In the genomic region with DNA sequence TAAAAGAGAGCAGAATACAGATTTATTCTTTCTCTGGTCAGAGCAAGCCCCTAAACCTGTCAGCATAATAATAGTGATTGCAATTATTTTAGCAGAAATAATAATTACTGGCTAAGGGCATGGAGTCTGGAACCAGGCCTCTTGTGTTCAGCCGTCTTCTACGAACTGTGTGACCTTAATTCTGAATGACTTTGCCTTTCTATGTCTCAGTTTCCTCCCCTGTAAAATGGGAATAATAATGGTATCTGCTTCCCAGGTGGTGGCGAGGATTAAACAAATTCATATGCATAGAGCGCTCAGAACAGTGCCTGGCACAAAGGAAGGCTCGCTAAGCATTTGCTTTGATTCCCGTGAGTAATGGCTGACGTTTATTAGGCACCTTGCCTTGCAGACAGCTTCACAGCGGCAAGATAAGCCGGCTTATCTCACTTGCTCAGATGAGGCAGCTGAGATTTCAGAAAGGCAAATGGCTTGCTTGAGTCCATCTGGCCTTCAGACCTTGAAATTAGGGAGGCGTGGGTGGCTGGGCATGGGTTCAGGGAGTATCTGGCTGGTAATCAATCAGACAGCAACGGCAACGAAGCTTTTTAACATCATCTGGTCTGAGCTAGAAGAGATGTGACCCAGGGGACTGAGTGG, we compare ENCODE assay signal across 15 cellular contexts. TPM values are rescaled to one million over a fixed set of nuclear protein-coding genes. Genes with fewer than 3 reads are reported as not detected.
DNase-seq lines count a peak whose midpoint lies in the region; ATAC-seq and TF ChIP-seq lines count a peak whose summit lies in the region.
"Had no signal": no experiment of that assay in that cellular context is flagged by ENCODE, and none has a peak within 500 bp of the region (broad histone marks: within the 10 kb centered on the region; RNA-seq: fewer than 3 reads in every experiment).

No MANE protein-coding gene starts in this region.

- CTCF ChIA-PET in HEK293T (lab: Yijun Ruan, JAX): interaction anchor here (0.7 to 1.9 kb wide), 2 partner anchors 36 to 418 kb away, joined by 3 to 5 read pairs; no protein-coding TSS in a partner anchor
- CTCF ChIA-PET in T-cell (lab: Charles Lee): interaction anchor here in 1 of 2 donors (1.2 kb wide), 1 partner anchor 97 kb away, joined by 3 read pairs; no protein-coding TSS in a partner anchor

- POLR2A ChIA-PET in HEK293T (lab: Yijun Ruan, JAX) (no interaction called here), T-cell (lab: Charles Lee) (no interaction called here)

- no peak overlapping the region for H3K4me2 ChIP-seq in parathyroid adenoma (ENCODE audit: low read length)

- H3K36me3 ChIP-seq in cardiac muscle cell: no peaks in the 10 kb centered on the region
- H3K36me3 ChIP-seq in parathyroid adenoma (ENCODE audit: control insufficient read depth, insufficient read depth, low read length): no peaks in the 10 kb centered on the region
- H3K36me3 ChIP-seq in MG63: no peaks in the 10 kb centered on the region

- H3K27ac ChIP-seq in cardiac muscle cell (peak overlapping the region; percentile 46), parathyroid adenoma (no peak overlapping the region)
- H3K27ac ChIP-seq: HL-60 had no signal

- H3K27me3 ChIP-seq in cardiac muscle cell (no peaks in the 10 kb centered on the region), parathyroid adenoma (ENCODE audit: control insufficient read depth, insufficient read depth, low read length) (no peaks in the 10 kb centered on the region), MG63 (no peaks in the 10 kb centered on the region)

- peaks cover 15% of the 10 kb centered on the region for H3K79me2 ChIP-seq in parathyroid adenoma

- no peak for ATAC-seq in T-cell (replicated peaks in 1 of 4)
- ATAC-seq: activated CD8-positive, alpha-beta T cell treated with anti-CD3 and anti-CD28 coated beads for 36 hours; activated naive CD4-positive, alpha-beta T cell treated with anti-CD3 and anti-CD28 coated beads, Interleukin-2, amount 50 U/mL, for 72 hours; T-helper 17 cell had no signal

- peaks cover 7 to 24% of the 10 kb centered on the region in 2 donors for H3K27me3 Mint-ChIP-seq in T-cell

- H3K9ac ChIP-seq in parathyroid adenoma: no peak overlapping the region

- H3K27ac Mint-ChIP-seq in T-cell: no peak overlapping the region
- H3K27ac Mint-ChIP-seq: activated CD8-positive, alpha-beta T cell treated with anti-CD3 and anti-CD28 coated beads for 36 hours; activated naive CD4-positive, alpha-beta T cell treated with anti-CD3 and anti-CD28 coated beads, Interleukin-2, amount 50 U/mL, for 72 hours; CD4-positive, CD25-positive, alpha-beta regulatory T cell; T-helper 17 cell had no signal

- peaks cover 9 to 13% (median 9%) of the 10 kb centered on the region in 3 donors for H3K9me3 Mint-ChIP-seq in T-cell

- no peak for DNase-seq in HEK293T (ENCODE audit: extremely low spot score)
- peak; percentile 98 for DNase-seq in SK-N-DZ (ENCODE audit: low spot score)
- peak in 1 of 2 donors; percentile 28 for DNase-seq in cardiac muscle cell (ENCODE audit: low read depth in 1 of 2, low spot score in 1 of 2)
- DNase-seq in MG63: no peak
- no peak for DNase-seq in NCI-H2107 treated with DMSO at 0.1 percent for 48 hours (lab: John Stamatoyannopoulos, UW; ENCODE audit: unreplicated experiment)
- no peak for DNase-seq in NOMO-1 treated with dmso at 0.1 percent for 144 hours (lab: John Stamatoyannopoulos, UW; ENCODE audit: unreplicated experiment)
- no peak for DNase-seq in T-cell
- DNase-seq: activated CD8-positive, alpha-beta T cell treated with anti-CD3 and anti-CD28 coated beads for 36 hours; CD4-positive, CD25-positive, alpha-beta regulatory T cell; effector memory CD4-positive, alpha-beta T cell; NCI-H1105; T-helper 17 cell had no signal

- H3K9me3 ChIP-seq in cardiac muscle cell (ENCODE audit: low read depth) (no peaks in the 10 kb centered on the region), parathyroid adenoma (ENCODE audit: control insufficient read depth, low read length) (no peaks in the 10 kb centered on the region), MG63 (no peaks in the 10 kb centered on the region)

- H3K4me3 ChIP-seq in cardiac muscle cell (no peak overlapping the region), parathyroid adenoma (ENCODE audit: low read depth, low read length) (no peak overlapping the region), MG63 (no peak overlapping the region)

- no peak overlapping the region for H3K4me3 Mint-ChIP-seq in T-cell
- H3K4me3 Mint-ChIP-seq: activated CD8-positive, alpha-beta T cell treated with anti-CD3 and anti-CD28 coated beads for 36 hours; CD4-positive, CD25-positive, alpha-beta regulatory T cell; T-helper 17 cell had no signal

- H2AFZ ChIP-seq in parathyroid adenoma: peak overlapping the region; percentile 21

- no peaks in the 10 kb centered on the region for H3K4me1 Mint-ChIP-seq in T-cell
- H3K4me1 Mint-ChIP-seq: CD4-positive, CD25-positive, alpha-beta regulatory T cell; T-helper 17 cell had no signal

- H3K4me1 ChIP-seq in cardiac muscle cell (ENCODE audit: low read depth) (peaks cover 9% of the 10 kb centered on the region), parathyroid adenoma (peaks cover 7% of the 10 kb centered on the region)

- peaks cover 9% of the 10 kb centered on the region for H3K36me3 Mint-ChIP-seq in T-cell
- H3K36me3 Mint-ChIP-seq: CD4-positive, CD25-positive, alpha-beta regulatory T cell had no signal

- TF ChIP-seq CTCF in cardiac muscle cell (IDR thresholded peaks at IDR 0.05; ENCODE audit: low read depth, low read length): no peak
- no peak for TF ChIP-seq CTCF in parathyroid adenoma (IDR thresholded peaks at IDR 0.05)

TF ChIP-seq in HEK293T, 16 proteins besides CTCF, POLR2A, EP300 and RAD21:
- TF ChIP-seq TARDBP (IDR thresholded peaks at IDR 0.05): no peak
- TF ChIP-seq, protein P1, sequence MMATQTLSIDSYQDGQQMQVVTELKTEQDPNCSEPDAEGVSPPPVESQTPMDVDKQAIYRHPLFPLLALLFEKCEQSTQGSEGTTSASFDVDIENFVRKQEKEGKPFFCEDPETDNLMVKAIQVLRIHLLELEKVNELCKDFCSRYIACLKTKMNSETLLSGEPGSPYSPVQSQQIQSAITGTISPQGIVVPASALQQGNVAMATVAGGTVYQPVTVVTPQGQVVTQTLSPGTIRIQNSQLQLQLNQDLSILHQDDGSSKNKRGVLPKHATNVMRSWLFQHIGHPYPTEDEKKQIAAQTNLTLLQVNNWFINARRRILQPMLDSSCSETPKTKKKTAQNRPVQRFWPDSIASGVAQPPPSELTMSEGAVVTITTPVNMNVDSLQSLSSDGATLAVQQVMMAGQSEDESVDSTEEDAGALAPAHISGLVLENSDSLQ (IDR thresholded peaks at IDR 0.05): peak; percentile 74
TF ChIP-seq in HEK293T: peak in this region for 1.

RNA-seq across cellular contexts. Expression of gene RAB11FIP4, which starts 33.6 kb away (rescaled TPM):
- 38.5 and 40.2 TPM in 2 replicates for polyA plus RNA-seq in SK-N-DZ (2014; cell fraction: cytosol; rRNA removed)
- 24.8 and 42.1 TPM in 2 replicates for polyA plus RNA-seq in SK-N-DZ (2014; cell fraction: nucleus; rRNA removed)
- total RNA-seq in cardiac muscle cell (23.1 and 23.4 TPM in 2 replicates), T-cell (10 to 100 TPM; 45.6 to 72.6 (median 50.1) TPM)
- polyA plus RNA-seq in cardiac muscle cell: 8.2 and 8.8 TPM in 2 replicates
- total RNA-seq in MG63 (2014; rRNA removed; shearing (Covaris generic); ENCODE audit: low replicate concordance): 1.4 and 5.3 TPM in 2 replicates
